15 cellular contexts compared by ENCODE assay signal in the genomic region with DNA sequence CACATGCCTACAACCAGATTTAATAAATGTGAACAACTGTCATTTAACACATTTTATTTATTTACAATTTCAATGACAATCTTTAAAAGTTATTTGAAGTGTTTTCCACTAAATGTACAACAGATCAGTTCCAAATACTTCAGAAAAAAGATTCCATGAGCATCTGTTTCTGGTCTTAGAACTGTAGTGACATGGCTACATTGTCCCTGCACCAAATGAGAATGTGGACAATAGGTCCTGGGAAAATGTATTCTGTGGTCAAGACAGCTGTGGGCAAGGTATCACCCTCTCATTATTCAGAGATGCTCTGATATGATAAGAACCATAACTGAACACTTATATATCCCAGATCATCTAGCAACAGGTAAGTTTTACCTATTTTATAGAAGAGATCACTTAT. TPM values are rescaled to one million over a fixed set of nuclear protein-coding genes. Genes with fewer than 3 reads are reported as not detected.
A peak's percentile ranks its signal among the peaks of the same experiment; 100 is the strongest.
DNase-seq lines count a peak whose midpoint lies in the region; ATAC-seq and TF ChIP-seq lines count a peak whose summit lies in the region.
"Had no signal": no experiment of that assay in that cellular context is flagged by ENCODE, and none has a peak within 500 bp of the region (broad histone marks: within the 10 kb centered on the region; RNA-seq: fewer than 3 reads in every experiment).

No MANE protein-coding gene starts in this region.

- peaks cover 2% of the 10 kb centered on the region for H3K36me3 ChIP-seq in CD4-positive, CD25-positive, alpha-beta regulatory T cell (ENCODE audit: control insufficient read depth, insufficient read depth, low read length)
- H3K36me3 ChIP-seq in DND-41 (ENCODE audit: insufficient read depth, low read length) = peaks cover 53% of the 10 kb centered on the region
- H3K36me3 ChIP-seq in SU-DHL-6 (ENCODE audit: low read length) = peaks cover 47% of the 10 kb centered on the region
- H3K36me3 ChIP-seq: left ventricle myocardium inferior, neural progenitor cell had no signal

- peak overlapping the region; percentile 84 to 92 (median 90) for H3K4me3 Mint-ChIP-seq in CD4-positive, CD25-positive, alpha-beta regulatory T cell
- H3K4me3 Mint-ChIP-seq: neural progenitor cell had no signal

- H3K27me3 Mint-ChIP-seq in CD4-positive, CD25-positive, alpha-beta regulatory T cell = no peaks in the 10 kb centered on the region

- H3K4me3 ChIP-seq in CD4-positive, CD25-positive, alpha-beta regulatory T cell (ENCODE audit: low read depth, low read length) = peak overlapping the region; percentile 100
- H3K4me3 ChIP-seq in DND-41 (ENCODE audit: low read depth in 1 of 2, low read length in 2 of 2) (no peak overlapping the region), SU-DHL-6 (ENCODE audit: insufficient read depth, low read length, poor library complexity, severe bottlenecking) (peak overlapping the region; percentile 5)
- H3K4me3 ChIP-seq: left ventricle myocardium inferior, neural progenitor cell had no signal

- peak overlapping the region; percentile 52 for H3K27ac ChIP-seq in CD4-positive, CD25-positive, alpha-beta regulatory T cell (ENCODE audit: insufficient read depth, low read length, poor library complexity, severe bottlenecking)
- H3K27ac ChIP-seq in DND-41 (ENCODE audit: low read length) (peak overlapping the region; percentile 59), SU-DHL-6 (ENCODE audit: low read depth, low read length) (peak overlapping the region; percentile 94)
- H3K27ac ChIP-seq: left ventricle myocardium inferior, neural progenitor cell had no signal

- H3K9me2 ChIP-seq in SU-DHL-6 (replicated peaks; ENCODE audit: insufficient read depth, low read length) = no peaks in the 10 kb centered on the region

- H3K79me2 ChIP-seq in DND-41 (ENCODE audit: insufficient read depth, low read length) = peaks cover 100% of the 10 kb centered on the region
- peaks cover 100% of the 10 kb centered on the region for H3K79me2 ChIP-seq in SU-DHL-6 (ENCODE audit: insufficient read depth, low read length)

- H3K27ac Mint-ChIP-seq in CD4-positive, CD25-positive, alpha-beta regulatory T cell = peak overlapping the region in 1 of 3 donors; percentile 91
- H3K27ac Mint-ChIP-seq: neural progenitor cell had no signal

- H3K9ac ChIP-seq in DND-41 (ENCODE audit: low read depth, low read length) (no peak overlapping the region), SU-DHL-6 (ENCODE audit: low read length) (peak overlapping the region; percentile 6; the same call in 1 of the 2 replicates)
- H3K9ac ChIP-seq: neural progenitor cell had no signal

- H3F3A ChIP-seq in SU-DHL-6 (ENCODE audit: insufficient read depth) = peaks cover 42% of the 10 kb centered on the region

- no peak for DNase-seq in CD4-positive, CD25-positive, alpha-beta regulatory T cell
- DNase-seq in DND-41 = no peak
- peak; percentile 19 for DNase-seq in myocyte (ENCODE audit: low read depth)
- DNase-seq in stimulated activated CD4-positive, alpha-beta T cell treated with anti-CD3 and anti-CD28 coated beads, Interleukin-12 subunit alpha, Interleukin-12 subunit beta, amount 100 ng/mL, for 4 hours = no peak
- no peak for DNase-seq in stimulated activated CD4-positive, alpha-beta T cell treated with anti-CD3 and anti-CD28 coated beads, Interleukin-2, amount 100 ng/mL, for 48 hours
- DNase-seq in GM03348 (ENCODE audit: low spot score) = no peak
- no peak for DNase-seq in islet precursor cell
- DNase-seq: activated CD4-positive, alpha-beta T cell treated with anti-CD3 and anti-CD28 coated beads, Interleukin-2, amount 50 U/mL, for 48 hours; hippocampal formation; left ventricle myocardium inferior; NCI-H1694; NCI-H510A treated with DMSO at 0.1 percent for 48 hours; right cardiac atrium had no signal

- H2AFZ ChIP-seq in DND-41 (ENCODE audit: low read depth, low read length) (no peak overlapping the region), SU-DHL-6 (ENCODE audit: low read depth, low read length, severe bottlenecking) (no peak overlapping the region)
- H2AFZ ChIP-seq: neural progenitor cell had no signal

- no peak for TF ChIP-seq CTCF in DND-41 (IDR thresholded peaks at IDR 0.05; ENCODE audit: borderline replicate concordance, extremely low read depth, low read length, poor library complexity, severe bottlenecking)
- TF ChIP-seq CTCF in SU-DHL-6 (IDR thresholded peaks at IDR 0.05; ENCODE audit: insufficient read depth, low read length, poor library complexity, severe bottlenecking) = no peak

- no peak for ATAC-seq in CD4-positive, CD25-positive, alpha-beta regulatory T cell (ENCODE audit: low read depth in 2 of 2)
- no peak for ATAC-seq in DND-41 (ENCODE audit: insufficient read depth, low read depth)

- H3K4me1 ChIP-seq in CD4-positive, CD25-positive, alpha-beta regulatory T cell (ENCODE audit: control insufficient read depth, insufficient read depth, low read length, poor library complexity, severe bottlenecking) = peaks cover 80% of the 10 kb centered on the region
- peaks cover 77% of the 10 kb centered on the region for H3K4me1 ChIP-seq in DND-41 (ENCODE audit: insufficient read depth, low read length)

- peaks cover 75% of the 10 kb centered on the region for H4K20me1 ChIP-seq in DND-41 (ENCODE audit: insufficient read depth, low read length)
- peaks cover 86% of the 10 kb centered on the region for H4K20me1 ChIP-seq in SU-DHL-6 (ENCODE audit: low read depth, low read length)

- no peaks in the 10 kb centered on the region for H3K27me3 ChIP-seq in CD4-positive, CD25-positive, alpha-beta regulatory T cell (ENCODE audit: control insufficient read depth, insufficient read depth, low read length)
- no peaks in the 10 kb centered on the region for H3K27me3 ChIP-seq in DND-41 (ENCODE audit: insufficient read depth, low read length, poor library complexity)
- no peaks in the 10 kb centered on the region for H3K27me3 ChIP-seq in SU-DHL-6 (ENCODE audit: low read length)
- H3K27me3 ChIP-seq: neural progenitor cell had no signal

- H3K9me3 Mint-ChIP-seq in CD4-positive, CD25-positive, alpha-beta regulatory T cell = no peaks in the 10 kb centered on the region
- H3K9me3 Mint-ChIP-seq: neural progenitor cell had no signal

- H3K4me2 ChIP-seq in DND-41 (ENCODE audit: insufficient read depth, low read length) (peak overlapping the region; percentile 22; the same call in 1 of the 2 replicates), SU-DHL-6 (ENCODE audit: low read depth, low read length, poor library complexity, severe bottlenecking) (peak overlapping the region; percentile 99)
- H3K4me2 ChIP-seq: neural progenitor cell had no signal

- peaks cover 67 to 89% (median 77%) of the 10 kb centered on the region in 4 donors for H3K4me1 Mint-ChIP-seq in CD4-positive, CD25-positive, alpha-beta regulatory T cell

- H3K9me3 ChIP-seq in CD4-positive, CD25-positive, alpha-beta regulatory T cell (ENCODE audit: control insufficient read depth in 2 of 2, low read length in 2 of 2) = no peaks in the 10 kb centered on the region
- H3K9me3 ChIP-seq in DND-41 (ENCODE audit: insufficient read depth, low read length, severe bottlenecking) = no peaks in the 10 kb centered on the region
- no peaks in the 10 kb centered on the region for H3K9me3 ChIP-seq in SU-DHL-6 (ENCODE audit: insufficient read depth, low read length)
- H3K9me3 ChIP-seq: left ventricle myocardium inferior had no signal

- H3K36me3 Mint-ChIP-seq in CD4-positive, CD25-positive, alpha-beta regulatory T cell = peaks cover 22% of the 10 kb centered on the region
- H3K36me3 Mint-ChIP-seq: neural progenitor cell had no signal

RNA-seq across cellular contexts. Expression of a gene that starts 43.7 kb away (rescaled TPM):
- total RNA-seq in CD4-positive, CD25-positive, alpha-beta regulatory T cell = 285 TPM
- polyA plus RNA-seq in CD4-positive, CD25-positive, alpha-beta regulatory T cell = 100 to 1,000 TPM; 122 to 178 (median 141) TPM
- total RNA-seq in myocyte = 21.5 and 25.0 TPM in 2 replicates
- polyA plus RNA-seq in myocyte (2012) = 18.1 TPM

Comparison
In these comparisons a context has a peak if more than half of its experiments do, and no peak if none do; other contexts are left out.
1. H3K4me3 ChIP-seq: peak in CD4-positive, CD25-positive, alpha-beta regulatory T cell (single experiment) and SU-DHL-6 (single experiment); none in DND-41 (0 of 2).
2. RNA of a gene that starts 43.7 kb away (total RNA-seq): 285 TPM in CD4-positive, CD25-positive, alpha-beta regulatory T cell (single experiment); 21.5 to 25.0 TPM in myocyte; every median in the first group is over 10 times any median in the second.
3. Peak in every context shown above with its lines, with median percentiles within 50 percentile points of each other: H3K27ac ChIP-seq.